2 cellular contexts compared by ENCODE assay signal in genomic region chr16:11620243-11621003, GRCh38.
TF ChIP-seq lines count a peak whose summit lies in the region.

No MANE protein-coding gene starts in this region.

TF ChIP-seq in A549, 52 proteins besides CTCF, POLR2A, EP300 and RAD21:
- TF ChIP-seq ZFP36 (IDR thresholded peaks at IDR 0.05; ENCODE audit: borderline replicate concordance, partially characterized antibody), result peak; percentile 39
- no peak for TF ChIP-seq ZNF302 (CRISPR knock-in tag; IDR thresholded peaks at IDR 0.05)

TF ChIP-seq in SK-N-SH, 30 proteins besides CTCF, POLR2A, EP300 and RAD21:
- no peak for TF ChIP-seq FOXM1 (IDR thresholded peaks at IDR 0.05; ENCODE audit: low read depth)
- no peak for TF ChIP-seq USF1 (IDR thresholded peaks at IDR 0.05; ENCODE audit: borderline replicate concordance, low read depth)
- TF ChIP-seq RFX5 (IDR thresholded peaks at IDR 0.05; ENCODE audit: low read length), result no peak
- TF ChIP-seq SIN3A (IDR thresholded peaks at IDR 0.05; ENCODE audit: borderline replicate concordance, low read depth, low read length), result no peak
- TF ChIP-seq NRF1 (IDR thresholded peaks at IDR 0.05; ENCODE audit: low read depth, low read length), result no peak
- no peak for TF ChIP-seq USF2 (IDR thresholded peaks at IDR 0.05; ENCODE audit: borderline replicate concordance, low read depth, low read length)
- no peak for TF ChIP-seq TAF1 (IDR thresholded peaks at IDR 0.05; ENCODE audit: borderline replicate concordance, low read depth, low read length)
- TF ChIP-seq EZH2phosphoT487 (IDR thresholded peaks at IDR 0.05; ENCODE audit: borderline replicate concordance, low read depth), result no peak
- no peak for TF ChIP-seq ELF1 (IDR thresholded peaks at IDR 0.05)
- no peak for TF ChIP-seq RCOR1 (IDR thresholded peaks at IDR 0.05; ENCODE audit: low read length)
- no peak for TF ChIP-seq RXRA (IDR thresholded peaks at IDR 0.05; ENCODE audit: borderline replicate concordance, low read depth)
- no peak for TF ChIP-seq MAX (IDR thresholded peaks at IDR 0.05; ENCODE audit: low read depth)
- TF ChIP-seq FOXJ3 (CRISPR knock-in tag; IDR thresholded peaks at IDR 0.05), result no peak
- TF ChIP-seq JUND (IDR thresholded peaks at IDR 0.05), result no peak
- no peak for TF ChIP-seq PBX3 (IDR thresholded peaks at IDR 0.05)
- no peak for TF ChIP-seq MEF2A (IDR thresholded peaks at IDR 0.05; ENCODE audit: borderline replicate concordance, low read depth)
- no peak for TF ChIP-seq FOSL2 (IDR thresholded peaks at IDR 0.05; ENCODE audit: borderline replicate concordance, low read depth)
- TF ChIP-seq SMC3 (IDR thresholded peaks at IDR 0.05; ENCODE audit: low read depth, low read length), result no peak
